In genomic region chr6:42820509-42821340, GRCh38 we compare ENCODE assay signal across 11 cellular contexts. TPM values are rescaled to one million over a fixed set of nuclear protein-coding genes. Genes with fewer than 3 reads are reported as not detected.
DNase-seq lines count a peak whose midpoint lies in the region; ATAC-seq and TF ChIP-seq lines count a peak whose summit lies in the region.
"Had no signal": no experiment of that assay in that cellular context is flagged by ENCODE, and none has a peak within 500 bp of the region (broad histone marks: within the 10 kb centered on the region; RNA-seq: fewer than 3 reads in every experiment).

No MANE protein-coding gene starts in this region.

- no peak overlapping the region for H3K56ac ChIP-seq in H9 (ENCODE audit: insufficient read length, low read depth, low read length)

- no peaks in the 10 kb centered on the region for H3K23me2 ChIP-seq in H9 (ENCODE audit: insufficient read length, low read depth, low read length, poor library complexity, severe bottlenecking)

- H3K14ac ChIP-seq in H9 (ENCODE audit: insufficient read depth, low read length) = no peak overlapping the region

- H3K4me1 Mint-ChIP-seq in H9 = peaks cover 33 to 35% of the 10 kb centered on the region in 2 experiments
- peaks cover 31% of the 10 kb centered on the region for H3K4me1 Mint-ChIP-seq in central memory CD8-positive, alpha-beta T cell

- TF ChIP-seq EP300 in stomach (IDR thresholded peaks at IDR 0.05) = no peak

- peak overlapping the region in 1 of 2 experiments; percentile 50; a peak in 3 of 5 replicates for H3K4me3 Mint-ChIP-seq in H9
- no peak overlapping the region for H3K4me3 Mint-ChIP-seq in central memory CD8-positive, alpha-beta T cell
- H3K4me3 Mint-ChIP-seq: activated CD4-positive, alpha-beta memory T cell treated with anti-CD3 and anti-CD28 coated beads, Interleukin-2, amount 10 ng/mL, durations not matched to agents 7 days and 5 days had no signal

- H2BK5ac ChIP-seq in H9 (ENCODE audit: insufficient read length, low read length) = no peak overlapping the region

- H3K4me3 ChIP-seq in lung = no peak overlapping the region
- peak overlapping the region in 2 of 4 donors; percentile 3 to 11 for H3K4me3 ChIP-seq in stomach

- no peak overlapping the region for H4K5ac ChIP-seq in H9 (ENCODE audit: insufficient read length, low read depth, low read length)

- H3K9ac ChIP-seq in H9 (ENCODE audit: extremely low read depth, insufficient read length, low read length) = no peak overlapping the region

- no peak overlapping the region for H2BK120ac ChIP-seq in H9 (ENCODE audit: low read depth, low read length, poor library complexity, severe bottlenecking)

- H3K4me2 ChIP-seq in H9 (ENCODE audit: insufficient read depth, insufficient read length, low read length) = no peak overlapping the region

- H3K4me1 ChIP-seq in H9 (ENCODE audit: insufficient read depth, low read length) (peaks cover 5% of the 10 kb centered on the region; the same call in 1 of the 2 replicates), lung (ENCODE audit: control insufficient read depth in 2 of 2, insufficient read depth in 2 of 2, low read length in 2 of 2) (peaks cover 5 to 13% of the 10 kb centered on the region in 2 donors), stomach (peaks cover 0 to 31% (median 17%) of the 10 kb centered on the region in 4 donors)

- TF ChIP-seq CTCF in H9 (conservative IDR thresholded peaks at IDR 0.05) (no peak), lung (IDR thresholded peaks at IDR 0.05; ENCODE audit: control extremely low read depth, extremely low read depth) (no peak), stomach (IDR thresholded peaks at IDR 0.05) (no peak)

- DNase-seq in H9 = no peak
- no peak for DNase-seq in central memory CD8-positive, alpha-beta T cell (ENCODE audit: low spot score in 2 of 2)
- no peak for DNase-seq in lung (ENCODE audit: low spot score)
- no peak for DNase-seq in stomach
- DNase-seq: activated CD4-positive, alpha-beta memory T cell treated with anti-CD3 and anti-CD28 coated beads, Interleukin-2, amount 10 ng/mL, durations not matched to agents 7 days and 5 days; cerebellar nuclear complex; SIG-M5 had no signal

- H3K27ac Mint-ChIP-seq in H9 = peak overlapping the region; percentile 65 to 87 (median 69); a peak in 6 of 7 replicates
- peak overlapping the region; percentile 75 for H3K27ac Mint-ChIP-seq in central memory CD8-positive, alpha-beta T cell (ENCODE audit: low read depth)
- H3K27ac Mint-ChIP-seq: activated CD4-positive, alpha-beta memory T cell treated with anti-CD3 and anti-CD28 coated beads, Interleukin-2, amount 10 ng/mL, durations not matched to agents 7 days and 5 days had no signal

- no peaks in the 10 kb centered on the region for H4K20me1 ChIP-seq in H9 (ENCODE audit: control insufficient read depth, insufficient read depth, insufficient read length)

- H3K36me3 Mint-ChIP-seq in H9 (ENCODE audit: insufficient read depth in 1 of 3, low read depth in 3 of 3) = peaks cover 0 to 14% (median 3%) of the 10 kb centered on the region in 3 experiments; a peak in 4 of 7 replicates
- H3K36me3 Mint-ChIP-seq in central memory CD8-positive, alpha-beta T cell (ENCODE audit: insufficient read depth) = peaks cover 17% of the 10 kb centered on the region

- no peak overlapping the region for H3K18ac ChIP-seq in H9 (ENCODE audit: insufficient read length, low read depth, low read length)

- no peak overlapping the region for H2BK12ac ChIP-seq in H9 (ENCODE audit: insufficient read length, low read depth, low read length)

- no peak overlapping the region for H2BK15ac ChIP-seq in H9 (ENCODE audit: low read depth, low read length)

- H3K9me3 ChIP-seq in H9 (ENCODE audit: control insufficient read depth, low read depth, low read length) (no peaks in the 10 kb centered on the region), lung (ENCODE audit: control insufficient read depth in 2 of 2, insufficient read depth in 1 of 2, low read length in 1 of 2) (no peaks in the 10 kb centered on the region), stomach (no peaks in the 10 kb centered on the region)

- H3K36me3 ChIP-seq in lung (ENCODE audit: control insufficient read depth in 2 of 2, insufficient read depth in 2 of 2, low read length in 2 of 2) = peaks cover 4 to 8% of the 10 kb centered on the region in 2 donors
- peaks cover 19 to 38% (median 37%) of the 10 kb centered on the region in 4 donors for H3K36me3 ChIP-seq in stomach

- H3K4ac ChIP-seq in H9 (ENCODE audit: low read depth, low read length) = no peak overlapping the region

- no peak overlapping the region for H3K23ac ChIP-seq in H9 (ENCODE audit: insufficient read length, low read depth, low read length)

- H3K27me3 ChIP-seq in H9 (ENCODE audit: insufficient read depth, low read length) (no peaks in the 10 kb centered on the region), lung (ENCODE audit: control insufficient read depth, insufficient read depth) (no peaks in the 10 kb centered on the region), stomach (no peaks in the 10 kb centered on the region)

- H3K9me3 Mint-ChIP-seq in H9 = no peaks in the 10 kb centered on the region
- H3K9me3 Mint-ChIP-seq in central memory CD8-positive, alpha-beta T cell = no peaks in the 10 kb centered on the region
- H3K9me3 Mint-ChIP-seq: activated CD4-positive, alpha-beta memory T cell treated with anti-CD3 and anti-CD28 coated beads, Interleukin-2, amount 10 ng/mL, durations not matched to agents 7 days and 5 days had no signal

- H4K8ac ChIP-seq in H9 (replicated peaks; ENCODE audit: insufficient read length, low read depth, low read length) = no peak overlapping the region

- no peak for TF ChIP-seq POLR2A in stomach (IDR thresholded peaks at IDR 0.05)

- H2AFZ ChIP-seq in H9 (ENCODE audit: low read length) = no peak overlapping the region

- no peak overlapping the region for H4K91ac ChIP-seq in H9 (ENCODE audit: insufficient read length, low read depth, low read length)

- WGBS in H9 (ENCODE audit: extremely low coverage, insufficient read length, low lambda C conversion rate) = no CpG with 5 or more reads among the region's 10 CpGs
- WGBS in lung, 2 donors = 64 to 81% methylated on average over 10 of the region's 10 CpGs
- 60 to 70% (median 68%) methylated on average over 10 of the region's 10 CpGs for WGBS in stomach, 5 donors

- H3K27ac ChIP-seq in H9 (ENCODE audit: insufficient read length, low read depth, low read length) = no peak overlapping the region
- H3K27ac ChIP-seq in lung (ENCODE audit: low read depth in 1 of 2, low read length in 1 of 2) = peak overlapping the region; percentile 26 to 56
- H3K27ac ChIP-seq in stomach = peak overlapping the region; percentile 1 to 68 (median 63)

- no peak overlapping the region for H2BK20ac ChIP-seq in H9 (ENCODE audit: low read depth, low read length, poor library complexity, severe bottlenecking)

- no peaks in the 10 kb centered on the region for H3K79me2 ChIP-seq in H9 (ENCODE audit: insufficient read depth, low read length)

- H3K27me3 Mint-ChIP-seq in H9 (ENCODE audit: low read depth) = no peaks in the 10 kb centered on the region
- H3K27me3 Mint-ChIP-seq in central memory CD8-positive, alpha-beta T cell = no peaks in the 10 kb centered on the region
- H3K27me3 Mint-ChIP-seq: activated CD4-positive, alpha-beta memory T cell treated with anti-CD3 and anti-CD28 coated beads, Interleukin-2, amount 10 ng/mL, durations not matched to agents 7 days and 5 days had no signal

- no peaks in the 10 kb centered on the region for H3K79me1 ChIP-seq in H9 (ENCODE audit: insufficient read depth, low read depth, low read length, poor library complexity, severe bottlenecking)

- intact Hi-C loops in stomach (cut with DNase I; ENCODE audit: low total_unique reads) = no loop called here

- H2AK5ac ChIP-seq in H9 (ENCODE audit: insufficient read length, low read length) = no peak overlapping the region

- no peak for ATAC-seq in central memory CD8-positive, alpha-beta T cell (replicated peaks; ENCODE audit: extremely low read depth, poor library complexity, severe bottlenecking)
- ATAC-seq in lung (ENCODE audit: insufficient read depth, low FRiP score) = no peak
- ATAC-seq in HG03280 (IDR thresholded peaks at IDR 0.05; ENCODE audit: unreplicated experiment) = no peak
- no peak for ATAC-seq in GM19397 (IDR thresholded peaks at IDR 0.05; ENCODE audit: unreplicated experiment)
- ATAC-seq in HG03108 (IDR thresholded peaks at IDR 0.05; ENCODE audit: unreplicated experiment) = no peak
- no peak for ATAC-seq in GM21423 (IDR thresholded peaks at IDR 0.05; ENCODE audit: unreplicated experiment)

- H3T11ph ChIP-seq in H9 (ENCODE audit: low read length) = no peak overlapping the region

RNA-seq across cellular contexts. Expression of gene BICRAL, which starts 38.9 kb away (rescaled TPM):
- total RNA-seq in H9 (2021) (9.7 and 9.8 TPM in 2 replicates), lung (10 to 100 TPM; 14.6 to 18.6 TPM), stomach (10 to 100 TPM in 3 of 5 donors, 1 to 10 TPM in 2; 2.9 to 23.2 (median 11.1) TPM)
- polyA plus RNA-seq in lung (1 to 10 TPM; 2.8 to 6.8 TPM), stomach (1 to 10 TPM; 2.8 to 4.7 (median 3.1) TPM)

RNA-seq across cellular contexts. Expression of gene RPL7L1, which starts 58.7 kb away (rescaled TPM):
- total RNA-seq in H9 (2021) (126 and 130 TPM in 2 replicates), lung (10 to 100 TPM; 66.1 to 98.7 TPM), stomach (100 to 1,000 TPM in 1 of 5 donors, 10 to 100 TPM in 3, 1 to 10 TPM in 1; 7.2 to 105 (median 21.4) TPM)
- polyA plus RNA-seq in lung (10 to 100 TPM; 39.3 to 57.6 TPM), stomach (10 to 100 TPM; 28.2 to 47.8 (median 47.6) TPM)
